ENCODE assay signal across 30 cellular contexts in genomic region chr14:65025818-65026217, GRCh38. TPM values are rescaled to one million over a fixed set of nuclear protein-coding genes. Genes with fewer than 3 reads are reported as not detected.
DNase-seq lines count a peak whose midpoint lies in the region; ATAC-seq and TF ChIP-seq lines count a peak whose summit lies in the region.
"Had no signal": no experiment of that assay in that cellular context is flagged by ENCODE, and none has a peak within 500 bp of the region (broad histone marks: within the 10 kb centered on the region; RNA-seq: fewer than 3 reads in every experiment).

No MANE protein-coding gene starts in this region.

- H3K4me3 ChIP-seq in endodermal cell (ENCODE audit: low read length) (no peak overlapping the region), stomach smooth muscle (ENCODE audit: low read length in 2 of 2) (peak overlapping the region; percentile 14 to 63)
- H3K4me3 ChIP-seq: left lung, PC-9 had no signal

- H3K4me1 ChIP-seq in H9 (ENCODE audit: insufficient read depth, low read length) = no peaks in the 10 kb centered on the region
- H3K4me1 ChIP-seq in endodermal cell (ENCODE audit: control insufficient read depth, insufficient read depth, low read length) = no peaks in the 10 kb centered on the region
- peaks cover 10% of the 10 kb centered on the region for H3K4me1 ChIP-seq in stomach smooth muscle (ENCODE audit: control insufficient read depth, insufficient read depth, low read length)
- H3K4me1 ChIP-seq: left lung had no signal

- no peak overlapping the region for H3K23ac ChIP-seq in H9 (ENCODE audit: insufficient read length, low read depth, low read length)

- TF ChIP-seq CTCF in H9 (conservative IDR thresholded peaks at IDR 0.05) (no peak), endodermal cell (conservative IDR thresholded peaks at IDR 0.05) (no peak)

- H3K36me3 ChIP-seq in endodermal cell (ENCODE audit: control insufficient read depth, insufficient read depth, low read length) (peaks cover 26% of the 10 kb centered on the region), stomach smooth muscle (ENCODE audit: control insufficient read depth in 2 of 2, insufficient read depth in 2 of 2, low read length in 2 of 2) (peaks cover 11 to 16% of the 10 kb centered on the region in 2 donors)

- H3K56ac ChIP-seq in H9 (ENCODE audit: insufficient read length, low read depth, low read length) = no peak overlapping the region

- H3K27ac Mint-ChIP-seq in H9 (peak overlapping the region in 2 of 3 experiments; percentile 51 to 62; a peak in 2 of 7 replicates), endodermal cell (peak overlapping the region; percentile 44)
- H3K27ac Mint-ChIP-seq: activated CD4-positive, alpha-beta memory T cell treated with anti-CD3 and anti-CD28 coated beads, Interleukin-2, amount 10 ng/mL, durations not matched to agents 7 days and 5 days; CD4-positive, alpha-beta memory T cell; naive thymus-derived CD4-positive, alpha-beta T cell; progenitor cell of endocrine pancreas; stimulated activated effector memory CD8-positive, alpha-beta T cell treated with anti-CD3 and anti-CD28 coated beads, Interleukin-12 subunit alpha, Interleukin-12 subunit beta, amount 100 ng/mL, for 72 hours had no signal

- H2BK15ac ChIP-seq in H9 (ENCODE audit: low read depth, low read length) = no peak overlapping the region

- H4K8ac ChIP-seq in H9 (replicated peaks; ENCODE audit: insufficient read length, low read depth, low read length) = no peak overlapping the region

- H4K5ac ChIP-seq in H9 (ENCODE audit: insufficient read length, low read depth, low read length) = no peak overlapping the region

- no peak overlapping the region for H3K9ac ChIP-seq in H9 (ENCODE audit: extremely low read depth, insufficient read length, low read length)
- H3K9ac ChIP-seq in endodermal cell (ENCODE audit: extremely low read depth, low read length, poor library complexity, severe bottlenecking) = no peak overlapping the region
- H3K9ac ChIP-seq in stomach smooth muscle (ENCODE audit: low read length in 2 of 2) = peak overlapping the region in 1 of 2 donors; percentile 39
- H3K9ac ChIP-seq: KMS-11, SK-N-SH had no signal

- no peak overlapping the region for H3T11ph ChIP-seq in H9 (ENCODE audit: low read length)

- H2AK5ac ChIP-seq in H9 (ENCODE audit: insufficient read length, low read length) = no peak overlapping the region

- WGBS in H9 (ENCODE audit: extremely low coverage, insufficient read length, low lambda C conversion rate) = no CpG with 5 or more reads among the region's 6 CpGs
- WGBS in endodermal cell (ENCODE audit: insufficient coverage in 1 of 2, insufficient read length in 1 of 2), 2 experiments = 89 to 98% methylated on average over 4 to 6 of the region's 6 CpGs

- no peak overlapping the region for H2BK120ac ChIP-seq in H9 (ENCODE audit: low read depth, low read length, poor library complexity, severe bottlenecking)

- no peaks in the 10 kb centered on the region for H3K9me3 Mint-ChIP-seq in H9
- H3K9me3 Mint-ChIP-seq in endodermal cell = no peaks in the 10 kb centered on the region
- H3K9me3 Mint-ChIP-seq: activated CD4-positive, alpha-beta memory T cell treated with anti-CD3 and anti-CD28 coated beads, Interleukin-2, amount 10 ng/mL, durations not matched to agents 7 days and 5 days; CD4-positive, alpha-beta memory T cell; naive thymus-derived CD4-positive, alpha-beta T cell; stimulated activated effector memory CD8-positive, alpha-beta T cell treated with anti-CD3 and anti-CD28 coated beads, Interleukin-12 subunit alpha, Interleukin-12 subunit beta, amount 100 ng/mL, for 72 hours had no signal

- no peak overlapping the region for H2AFZ ChIP-seq in H9 (ENCODE audit: low read length)
- H2AFZ ChIP-seq: PC-9 had no signal

- no peak overlapping the region for H3K14ac ChIP-seq in H9 (ENCODE audit: insufficient read depth, low read length)

- H3K27ac ChIP-seq in H9 (ENCODE audit: insufficient read length, low read depth, low read length) (no peak overlapping the region), endodermal cell (ENCODE audit: low read depth, low read length) (no peak overlapping the region), stomach smooth muscle (ENCODE audit: low read length) (peak overlapping the region; percentile 46)
- H3K27ac ChIP-seq: KMS-11, left lung, PC-9 had no signal

- H2BK5ac ChIP-seq in H9 (ENCODE audit: insufficient read length, low read length) = no peak overlapping the region

- no peaks in the 10 kb centered on the region for H3K9me3 ChIP-seq in H9 (ENCODE audit: control insufficient read depth, low read depth, low read length)
- H3K9me3 ChIP-seq in endodermal cell (ENCODE audit: control insufficient read depth, low read length) = no peaks in the 10 kb centered on the region
- H3K9me3 ChIP-seq in stomach smooth muscle (ENCODE audit: control insufficient read depth in 2 of 2, low read length in 2 of 2) = no peaks in the 10 kb centered on the region
- H3K9me3 ChIP-seq: left lung, SK-N-SH had no signal

- ATAC-seq in left colon (peak; percentile 93), sciatic nerve (no peak), GM19023 (IDR thresholded peaks at IDR 0.05; ENCODE audit: unreplicated experiment) (no peak)
- ATAC-seq: left lung; naive thymus-derived CD4-positive, alpha-beta T cell; Right ventricle myocardium inferior; stimulated activated effector memory CD8-positive, alpha-beta T cell treated with anti-CD3 and anti-CD28 coated beads, Interleukin-12 subunit alpha, Interleukin-12 subunit beta, amount 100 ng/mL, for 72 hours had no signal

- no peaks in the 10 kb centered on the region for H4K20me1 ChIP-seq in H9 (ENCODE audit: control insufficient read depth, insufficient read depth, insufficient read length)

- no peak overlapping the region for H2BK20ac ChIP-seq in H9 (ENCODE audit: low read depth, low read length, poor library complexity, severe bottlenecking)

- H4K91ac ChIP-seq in H9 (ENCODE audit: insufficient read length, low read depth, low read length) = no peak overlapping the region

- H3K4me3 Mint-ChIP-seq in H9 = no peak overlapping the region
- H3K4me3 Mint-ChIP-seq in endodermal cell = no peak overlapping the region
- H3K4me3 Mint-ChIP-seq: activated CD4-positive, alpha-beta memory T cell treated with anti-CD3 and anti-CD28 coated beads, Interleukin-2, amount 10 ng/mL, durations not matched to agents 7 days and 5 days; CD4-positive, alpha-beta memory T cell; naive thymus-derived CD4-positive, alpha-beta T cell; stimulated activated effector memory CD8-positive, alpha-beta T cell treated with anti-CD3 and anti-CD28 coated beads, Interleukin-12 subunit alpha, Interleukin-12 subunit beta, amount 100 ng/mL, for 72 hours had no signal

- no peak overlapping the region for H3K18ac ChIP-seq in H9 (ENCODE audit: insufficient read length, low read depth, low read length)

- H2BK12ac ChIP-seq in H9 (ENCODE audit: insufficient read length, low read depth, low read length) = no peak overlapping the region

- H3K27me3 ChIP-seq in H9 (ENCODE audit: insufficient read depth, low read length) (no peaks in the 10 kb centered on the region), endodermal cell (ENCODE audit: control insufficient read depth, insufficient read depth, low read length, poor library complexity, severe bottlenecking) (no peaks in the 10 kb centered on the region), stomach smooth muscle (ENCODE audit: control insufficient read depth in 1 of 2, insufficient read depth in 2 of 2, low read length in 2 of 2) (no peaks in the 10 kb centered on the region)
- H3K27me3 ChIP-seq: left lung had no signal

- H3K36me3 Mint-ChIP-seq in H9 (ENCODE audit: insufficient read depth in 1 of 3, low read depth in 3 of 3) (peaks cover 1 to 30% (median 20%) of the 10 kb centered on the region in 3 experiments; a peak in 6 of 7 replicates), endodermal cell (ENCODE audit: low read depth) (peaks cover 27% of the 10 kb centered on the region)

- no peaks in the 10 kb centered on the region for H3K27me3 Mint-ChIP-seq in H9 (ENCODE audit: low read depth)
- no peaks in the 10 kb centered on the region for H3K27me3 Mint-ChIP-seq in endodermal cell (ENCODE audit: insufficient read depth)
- H3K27me3 Mint-ChIP-seq: activated CD4-positive, alpha-beta memory T cell treated with anti-CD3 and anti-CD28 coated beads, Interleukin-2, amount 10 ng/mL, durations not matched to agents 7 days and 5 days; CD4-positive, alpha-beta memory T cell; naive thymus-derived CD4-positive, alpha-beta T cell; progenitor cell of endocrine pancreas had no signal

- H3K4me1 Mint-ChIP-seq in H9 (no peaks in the 10 kb centered on the region), endodermal cell (no peaks in the 10 kb centered on the region)
- H3K4me1 Mint-ChIP-seq: activated CD4-positive, alpha-beta memory T cell treated with anti-CD3 and anti-CD28 coated beads, Interleukin-2, amount 10 ng/mL, durations not matched to agents 7 days and 5 days; CD4-positive, alpha-beta memory T cell; stimulated activated effector memory CD8-positive, alpha-beta T cell treated with anti-CD3 and anti-CD28 coated beads, Interleukin-12 subunit alpha, Interleukin-12 subunit beta, amount 100 ng/mL, for 72 hours had no signal

- DNase-seq in H9 (no peak), endodermal cell (no peak), left colon (no peak), sciatic nerve (ENCODE audit: low spot score) (no peak)
- DNase-seq in activated CD4-positive, alpha-beta T cell treated with anti-CD3 and anti-CD28 coated beads, Interleukin-2, amount 50 U/mL, for 48 hours = no peak
- DNase-seq: activated CD4-positive, alpha-beta memory T cell treated with anti-CD3 and anti-CD28 coated beads, Interleukin-2, amount 10 ng/mL, durations not matched to agents 7 days and 5 days; activated CD4-positive, CD25-positive, alpha-beta regulatory T cell treated with anti-CD3 and anti-CD28 coated beads, Interleukin-2, amount 50 U/mL, for 72 hours; activated CD8-positive, alpha-beta memory T cell treated with anti-CD3 and anti-CD28 coated beads, Interleukin-2, amount 50 U/mL, for 4 hours; activated naive CD4-positive, alpha-beta T cell; CD4-positive, alpha-beta memory T cell; central memory CD4-positive, alpha-beta T cell; glutamatergic neuron; left lung; mesendoderm; MM.1S; naive thymus-derived CD4-positive, alpha-beta T cell; NCI-H1417; NCI-H2029 treated with DMSO at 0.1 percent for 48 hours; NCI-H226; NCI-H69; PC-9; SK-N-SH; stimulated activated CD4-positive, alpha-beta T cell treated with anti-CD3 and anti-CD28 coated beads, Interleukin-15, amount 100 ng/mL, for 24 hours; substantia nigra had no signal

- H3K23me2 ChIP-seq in H9 (ENCODE audit: insufficient read length, low read depth, low read length, poor library complexity, severe bottlenecking) = no peaks in the 10 kb centered on the region

- H3K4ac ChIP-seq in H9 (ENCODE audit: low read depth, low read length) = no peak overlapping the region

- H3K79me1 ChIP-seq in H9 (ENCODE audit: insufficient read depth, low read depth, low read length, poor library complexity, severe bottlenecking) = no peaks in the 10 kb centered on the region

- H3K4me2 ChIP-seq in H9 (ENCODE audit: insufficient read depth, insufficient read length, low read length) = no peak overlapping the region
- H3K4me2 ChIP-seq: KMS-11, PC-9, SK-N-SH had no signal

- intact Hi-C loops in left colon (cut with DNase I, micrococcal nuclease) (no loop called here), sciatic nerve (cut with DNase I) (no loop called here)

- no peaks in the 10 kb centered on the region for H3K79me2 ChIP-seq in H9 (ENCODE audit: insufficient read depth, low read length)

RNA-seq across cellular contexts. Expression of gene FNTB, which starts 39.1 kb away (rescaled TPM):
- total RNA-seq in H9 (2021) (17.4 and 20.7 TPM in 2 replicates), endodermal cell (10 to 100 TPM; 17.2 to 21.3 TPM), left colon (10 to 100 TPM; 11.0 to 14.2 TPM), sciatic nerve (40.7 TPM)
- 18.8 TPM for polyA plus RNA-seq in endodermal cell (2013, experiment 1 of 2)
- polyA plus RNA-seq in endodermal cell (2013, experiment 2 of 2) = 22.1 TPM

RNA-seq across cellular contexts. Expression of gene RAB15, which starts 53.7 kb away (rescaled TPM):
- 53.7 and 54.3 TPM in 2 replicates for total RNA-seq in H9 (2021)
- 10 to 100 TPM; 48.7 to 77.2 TPM for total RNA-seq in endodermal cell
- polyA plus RNA-seq in endodermal cell (2013, experiment 1 of 2) = 27.7 TPM
- 24.4 TPM for polyA plus RNA-seq in endodermal cell (2013, experiment 2 of 2)
- total RNA-seq in left colon = 10 to 100 TPM; 25.9 to 40.3 TPM
- total RNA-seq in sciatic nerve = 3.3 TPM
